ENCODE assay signal across 10 cellular contexts in genomic region chr2:174750923-174751441, GRCh38. TPM values are rescaled to one million over a fixed set of nuclear protein-coding genes. Genes with fewer than 3 reads are reported as not detected.
DNase-seq lines count a peak whose midpoint lies in the region; ATAC-seq, FAIRE-seq and TF ChIP-seq lines count a peak whose summit lies in the region.
"Had no signal": no experiment of that assay in that cellular context is flagged by ENCODE, and none has a peak within 500 bp of the region (broad histone marks: within the 10 kb centered on the region; RNA-seq: fewer than 3 reads in every experiment).

No MANE protein-coding gene starts in this region.

- POLR2A ChIA-PET in H1 (lab: Charles Lee; ENCODE audit: partially characterized antibody) (interaction anchor here (1.0 kb wide), 1 partner anchor 239 kb away, joined by 3 read pairs; no protein-coding TSS in a partner anchor), PC-3 (lab: Charles Lee; ENCODE audit: unreplicated experiment) (no interaction called here)

- H3K27ac ChIP-seq in OCI-LY1 (ENCODE audit: low read depth, low read length, poor library complexity, severe bottlenecking): peak overlapping the region; percentile 77
- no peak overlapping the region for H3K27ac ChIP-seq in H1 (ENCODE audit: low read depth, low read length)
- no peak overlapping the region for H3K27ac ChIP-seq in PC-3 (ENCODE audit: low read length)
- no peak overlapping the region for H3K27ac ChIP-seq in prostate gland
- no peak overlapping the region for H3K27ac ChIP-seq in body of pancreas

- H2BK5ac ChIP-seq in H1 (ENCODE audit: low read depth, low read length): no peak overlapping the region

- peaks cover 45% of the 10 kb centered on the region for H3K4me1 ChIP-seq in OCI-LY1 (ENCODE audit: insufficient read depth, low read length, severe bottlenecking)
- peaks cover 0 to 2% (median 1%) of the 10 kb centered on the region in 4 experiments; a peak in 3 of 7 replicates for H3K4me1 ChIP-seq in H1 (replicated peaks in 1 of 4; ENCODE audit: control insufficient read depth in 3 of 4, insufficient read depth in 4 of 4, low read length in 3 of 4)
- H3K4me1 ChIP-seq in PC-3 (ENCODE audit: insufficient read depth, low read length): peaks cover 20% of the 10 kb centered on the region
- H3K4me1 ChIP-seq in prostate gland (replicated peaks): no peaks in the 10 kb centered on the region
- no peaks in the 10 kb centered on the region for H3K4me1 ChIP-seq in body of pancreas

- H3K79me2 ChIP-seq in OCI-LY1 (ENCODE audit: insufficient read depth, low read length) (no peaks in the 10 kb centered on the region), H1 (ENCODE audit: control insufficient read depth in 1 of 2, insufficient read depth in 2 of 2, low read length in 2 of 2) (no peaks in the 10 kb centered on the region), PC-3 (ENCODE audit: low read length) (no peaks in the 10 kb centered on the region)

- CTCF ChIA-PET in H1 (lab: Charles Lee; ENCODE audit: partially characterized antibody) (interaction anchor here (0.6 to 5.0 kb wide), 5 partner anchors 13 to 233 kb away, joined by 3 to 52 read pairs (median 3); partner anchors contain the start of gene CHRNA1), PC-3 (lab: Charles Lee) (no interaction called here)

- 86% methylated on average over 5 of the region's 5 CpGs; no CpG with 5 or more reads in 1 of the 2 experiments for WGBS in H1 (ENCODE audit: extremely low coverage in 1 of 2, insufficient coverage in 1 of 2, insufficient read length in 1 of 2, insufficient replicate concordance in 2 of 2, low coverage in 1 of 2, low lambda C conversion rate in 2 of 2, missing lambda C conversion rate in 1 of 2), 2 experiments
- WGBS in prostate gland: 79% methylated on average over 5 of the region's 5 CpGs
- 74 to 76% methylated on average over 5 of the region's 5 CpGs for WGBS in body of pancreas, 2 donors

- TF ChIP-seq CTCF in OCI-LY1 (IDR thresholded peaks at IDR 0.05; ENCODE audit: low read length) (peak; percentile 18; the same call in 1 of the 2 replicates), H1 (IDR thresholded peaks at IDR 0.05; ENCODE audit: control extremely low read depth in 1 of 3, insufficient read depth in 1 of 3, low read depth in 1 of 3, low read length in 3 of 3) (no peak), PC-3 (conservative IDR thresholded peaks at IDR 0.05; ENCODE audit: low read depth, low read length) (no peak), prostate gland (IDR thresholded peaks at IDR 0.05) (no peak), body of pancreas (IDR thresholded peaks at IDR 0.05) (no peak)

- no peaks in the 10 kb centered on the region for H3K9me3 ChIP-seq in OCI-LY1 (ENCODE audit: low read length)
- H3K9me3 ChIP-seq in H1 (ENCODE audit: insufficient read depth in 2 of 2, low read depth in 1 of 2, low read length in 1 of 2): no peaks in the 10 kb centered on the region
- H3K9me3 ChIP-seq in PC-3 (ENCODE audit: low read length): no peaks in the 10 kb centered on the region
- no peaks in the 10 kb centered on the region for H3K9me3 ChIP-seq in prostate gland
- no peaks in the 10 kb centered on the region for H3K9me3 ChIP-seq in body of pancreas

- H3K4me3 ChIP-seq in OCI-LY1 (ENCODE audit: low read depth, low read length, poor library complexity, severe bottlenecking) (peak overlapping the region; percentile 15), H1 (ENCODE audit: extremely low read depth in 1 of 4, insufficient read depth in 2 of 4, low read depth in 3 of 4, low read length in 4 of 4) (no peak overlapping the region), PC-3 (ENCODE audit: low read length) (no peak overlapping the region), prostate gland (no peak overlapping the region), body of pancreas (no peak overlapping the region)
- H3K4me3 ChIP-seq: skin epidermis had no signal

- H2BK20ac ChIP-seq in H1 (ENCODE audit: low read length): peak overlapping the region; percentile 41; the same call in 1 of the 2 replicates

- no peaks in the 10 kb centered on the region for H3K79me1 ChIP-seq in H1 (ENCODE audit: low read depth, low read length)

- H3K4me2 ChIP-seq in OCI-LY1 (ENCODE audit: low read length): peak overlapping the region; percentile 40; the same call in 1 of the 2 replicates
- no peak overlapping the region for H3K4me2 ChIP-seq in H1 (ENCODE audit: insufficient read depth in 1 of 2, low read depth in 2 of 2, low read length in 2 of 2)
- H3K4me2 ChIP-seq in PC-3 (ENCODE audit: low read length): no peak overlapping the region

- H3K36me3 ChIP-seq in OCI-LY1 (ENCODE audit: insufficient read depth, low read length) (no peaks in the 10 kb centered on the region), H1 (ENCODE audit: control insufficient read depth in 2 of 4, insufficient read depth in 4 of 4, low read length in 3 of 4) (no peaks in the 10 kb centered on the region), PC-3 (ENCODE audit: low read depth, low read length) (no peaks in the 10 kb centered on the region), prostate gland (no peaks in the 10 kb centered on the region), body of pancreas (replicated peaks in 1 of 2; ENCODE audit: insufficient read depth in 1 of 2, low read depth in 2 of 2) (no peaks in the 10 kb centered on the region)

- no TSS peak for BruUV-seq in PC-3 (replicated peaks; lab: Mats Ljungman, UMichigan)

- no peaks in the 10 kb centered on the region for H3K23me2 ChIP-seq in H1 (ENCODE audit: low read depth, low read length)

- H3K14ac ChIP-seq in H1 (ENCODE audit: insufficient read length): no peak overlapping the region

- H2BK12ac ChIP-seq in H1 (ENCODE audit: low read depth, low read length): 0 out of 2 replicates have a peak overlapping the region, but pooled peaks have one; percentile 100

- DNase-seq in H1 (ENCODE audit: low read depth in 1 of 2, low spot score in 2 of 2) (no peak), PC-3 (no peak), NCI-H2227 (lab: John Stamatoyannopoulos, UW; ENCODE audit: unreplicated experiment) (no peak), prostate gland (ENCODE audit: low spot score) (no peak), body of pancreas (no peak)

- TF ChIP-seq RAD21 in H1 (IDR thresholded peaks at IDR 0.05 in 1 of 2, conservative IDR thresholded peaks at IDR 0.05 in 1 of 2; ENCODE audit: low read depth in 2 of 2, low read length in 2 of 2): no peak

- no peak overlapping the region for H3K56ac ChIP-seq in H1 (replicated peaks; ENCODE audit: insufficient read length, low read depth, low read length)

- peak overlapping the region; percentile 77; the same call in 1 of the 2 replicates for H2BK15ac ChIP-seq in H1 (ENCODE audit: low read length)

- peak; percentile 51 for ATAC-seq in GM18511 (IDR thresholded peaks at IDR 0.05; ENCODE audit: unreplicated experiment)
- ATAC-seq in HG02571 (IDR thresholded peaks at IDR 0.05; ENCODE audit: unreplicated experiment): peak; percentile 40
- no peak for ATAC-seq in PC-3
- ATAC-seq in body of pancreas: no peak
- ATAC-seq: HCT116 had no signal

- TF ChIP-seq EP300 in H1 (IDR thresholded peaks at IDR 0.05; ENCODE audit: borderline replicate concordance in 1 of 2, low read depth in 2 of 2, low read length in 2 of 2): no peak

- H4K20me1 ChIP-seq in OCI-LY1 (ENCODE audit: insufficient read depth, low read length) (no peaks in the 10 kb centered on the region), H1 (replicated peaks in 1 of 2; ENCODE audit: control insufficient read depth in 1 of 2, insufficient read depth in 2 of 2, low read length in 2 of 2) (no peaks in the 10 kb centered on the region), PC-3 (ENCODE audit: low read length) (no peaks in the 10 kb centered on the region)

- H3K9ac ChIP-seq in OCI-LY1 (ENCODE audit: low read length): no peak overlapping the region
- H3K9ac ChIP-seq in H1 (replicated peaks in 1 of 4; ENCODE audit: extremely low read depth in 1 of 4, low read depth in 3 of 4, low read length in 3 of 4): no peak overlapping the region; a peak in 1 of 7 replicates
- H3K9ac ChIP-seq in PC-3 (ENCODE audit: low read length): no peak overlapping the region

- H2AFZ ChIP-seq in OCI-LY1 (ENCODE audit: low read length) (no peak overlapping the region), H1 (ENCODE audit: low read length) (no peak overlapping the region), PC-3 (ENCODE audit: low read length) (no peak overlapping the region)

- no peak overlapping the region for H2AK5ac ChIP-seq in H1 (ENCODE audit: low read depth, low read length)

- TF ChIP-seq POLR2A in H1 (IDR thresholded peaks at IDR 0.05; ENCODE audit: control extremely low read depth in 1 of 2, low read depth in 2 of 2, low read length in 2 of 2): no peak
- TF ChIP-seq POLR2A in prostate gland (IDR thresholded peaks at IDR 0.05): no peak
- TF ChIP-seq POLR2A in body of pancreas (IDR thresholded peaks at IDR 0.05): no peak

- intact Hi-C loops in PC-3 (cut with micrococcal nuclease) (no loop called here), prostate gland (cut with DNase I) (no loop called here), body of pancreas (cut with DNase I) (no loop called here)

- H3F3A ChIP-seq in OCI-LY1 (ENCODE audit: insufficient read depth, low read length) (no peaks in the 10 kb centered on the region), PC-3 (ENCODE audit: low read length, unreplicated experiment) (no peaks in the 10 kb centered on the region)

- H2BK120ac ChIP-seq in H1 (replicated peaks; ENCODE audit: low read depth, low read length): no peak overlapping the region

- no peak for FAIRE-seq in H1 (lab: Jason Lieb, UNC)

- no peaks in the 10 kb centered on the region for H3K9me2 ChIP-seq in OCI-LY1 (ENCODE audit: low read depth, low read length)
- no peaks in the 10 kb centered on the region for H3K9me2 ChIP-seq in PC-3 (replicated peaks; ENCODE audit: low read length)

- no peak overlapping the region for H3K4ac ChIP-seq in H1 (replicated peaks; ENCODE audit: insufficient read length, low read depth, low read length)

- no peak overlapping the region; the same call in none of the 2 replicates for H4K8ac ChIP-seq in H1 (ENCODE audit: extremely low read depth, insufficient read depth, low read length)

- H4K5ac ChIP-seq in H1 (ENCODE audit: insufficient read length, low read depth, low read length): no peak overlapping the region

- H3K27me3 ChIP-seq in OCI-LY1 (ENCODE audit: insufficient read depth, low read length) (no peaks in the 10 kb centered on the region), H1 (replicated peaks in 1 of 4; ENCODE audit: control insufficient read depth in 3 of 4, extremely low read depth in 1 of 4, insufficient read depth in 3 of 4, low read length in 3 of 4) (no peaks in the 10 kb centered on the region), PC-3 (ENCODE audit: low read length) (no peaks in the 10 kb centered on the region), prostate gland (replicated peaks; ENCODE audit: insufficient read depth) (no peaks in the 10 kb centered on the region), body of pancreas (no peaks in the 10 kb centered on the region)

- no peak overlapping the region for H4K91ac ChIP-seq in H1 (replicated peaks; ENCODE audit: insufficient read length, low read length)

- no peak overlapping the region for H3K18ac ChIP-seq in H1 (ENCODE audit: extremely low read depth, low read length)

- no peak overlapping the region for H3K23ac ChIP-seq in H1 (ENCODE audit: insufficient read length)

RNA-seq across cellular contexts. Expression of gene CHRNA1, which starts 13.3 kb away (rescaled TPM):
- total RNA-seq in H1 (2021; fragmentation: NEBNext Ultra II Directional; extraction: Animal tissue kit (Norgen Biotek cat#: 25700)): 0.15 TPM in 1 of 2 replicates, not detected in the other
- polyA plus RNA-seq in H1 (2011; rRNA removed): 0.11 and 0.17 TPM in 2 replicates
- polyA plus RNA-seq in H1 (2011; cell fraction: cytosol; rRNA removed): 0.10 TPM
- polyA plus RNA-seq in H1 (2011; cell fraction: nucleus; rRNA removed): 0.30 TPM
- polyA plus RNA-seq in H1 (2012, experiment 1 of 2): 0.19 to 0.20 TPM in 2 of 4 replicates, not detected in the others
- polyA plus RNA-seq in H1 (2012, experiment 2 of 2): not detected
- polyA plus RNA-seq in H1 (2013, experiment 1 of 2): 0.12 TPM
- 0.07 TPM for polyA plus RNA-seq in H1 (2013, experiment 2 of 2)
- polyA minus RNA-seq in H1 (2011; rRNA and poly(A)+ RNA removed): 0.47 TPM in 1 of 2 replicates, not detected in the other
- not detected for polyA minus RNA-seq in H1 (2011; cell fraction: cytosol; rRNA and poly(A)+ RNA removed)
- not detected for polyA minus RNA-seq in H1 (2011; cell fraction: nucleus; rRNA and poly(A)+ RNA removed)
- total RNA-seq in PC-3 (2014; rRNA removed) (0.23 and 1.8 TPM in 2 replicates), prostate gland (1 to 10 TPM in 1 of 2 donors, not detected in 1; 4.0 TPM), body of pancreas (not detected)

Comparison
In these comparisons a context has a peak if more than half of its experiments do, and no peak if none do; other contexts are left out.
1. ATAC-seq: peak in GM18511 (single experiment) and HG02571 (single experiment); none in PC-3 (single experiment) and body of pancreas (single experiment).